ENCODE assay signal across 13 cellular contexts in the genomic region with DNA sequence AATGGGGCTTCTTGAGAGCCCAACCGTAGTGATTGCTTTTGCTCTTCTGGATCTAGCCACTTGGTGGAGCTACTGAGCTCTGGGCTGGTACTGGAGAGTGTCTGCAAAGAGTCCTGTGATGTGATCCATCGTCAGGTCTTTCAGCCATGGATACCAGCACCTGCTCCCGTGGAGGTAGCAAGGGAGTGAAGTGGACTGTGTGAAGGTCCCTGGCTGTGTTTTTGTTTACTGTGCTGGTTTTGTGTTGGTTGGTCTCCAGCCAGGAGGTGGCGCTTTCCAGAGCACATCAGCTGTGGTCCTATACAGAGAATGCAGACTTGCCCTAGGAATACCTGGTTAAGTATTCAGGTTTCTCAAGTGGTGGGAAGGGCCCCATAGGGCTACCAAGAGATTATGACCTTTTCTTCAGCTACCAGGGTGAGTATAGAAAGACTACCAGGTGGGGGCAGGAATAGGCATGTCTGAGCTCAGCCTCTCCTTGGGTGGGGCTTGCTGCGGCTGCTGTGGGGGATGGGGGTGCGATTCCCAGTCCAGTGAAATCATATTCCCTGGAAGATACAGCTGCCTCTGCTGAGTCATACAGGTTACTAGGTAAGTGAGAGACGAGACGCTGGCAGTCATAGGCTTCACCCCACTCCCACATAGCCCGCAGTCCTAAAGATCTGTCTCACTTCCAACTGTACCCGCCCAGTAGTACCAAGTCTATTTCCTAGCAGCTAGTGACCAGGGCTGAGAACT.
DNase-seq lines count a peak whose midpoint lies in the region; ATAC-seq and TF ChIP-seq lines count a peak whose summit lies in the region.
"Had no signal": no experiment of that assay in that cellular context is flagged by ENCODE, and none has a peak within 500 bp of the region (broad histone marks: within the 10 kb centered on the region; RNA-seq: fewer than 3 reads in every experiment).

No MANE protein-coding gene starts in this region.

- intact Hi-C loops in HCT116 (cut with micrococcal nuclease), result no loop called here

- no peaks in the 10 kb centered on the region for H3K9me2 ChIP-seq in HCT116 (ENCODE audit: insufficient read depth)

- no peak overlapping the region for H3K9ac ChIP-seq in HCT116 (ENCODE audit: low read length)

- H3K4me3 ChIP-seq in BJ (ENCODE audit: low read depth, low read length), result no peak overlapping the region
- no peak overlapping the region for H3K4me3 ChIP-seq in HCT116 (replicated peaks in 1 of 2; ENCODE audit: low read depth in 1 of 2, low read length in 2 of 2)
- no peak overlapping the region for H3K4me3 ChIP-seq in foreskin fibroblast (ENCODE audit: low read depth in 1 of 2, low read length in 2 of 2)
- H3K4me3 ChIP-seq: spleen had no signal

- no peak overlapping the region for H3K27ac Mint-ChIP-seq in effector memory CD8-positive, alpha-beta T cell
- H3K27ac Mint-ChIP-seq: CD14-positive monocyte, natural killer cell had no signal

- H3K4me2 ChIP-seq in HCT116 (ENCODE audit: low read length), result no peak overlapping the region

- H3K4me1 Mint-ChIP-seq in effector memory CD8-positive, alpha-beta T cell (ENCODE audit: low read depth in 2 of 2), result no peaks in the 10 kb centered on the region
- H3K4me1 Mint-ChIP-seq: CD14-positive monocyte, natural killer cell had no signal

- H3K4me1 ChIP-seq in HCT116 (ENCODE audit: control insufficient read depth in 1 of 2, insufficient read depth in 2 of 2, low read length in 2 of 2), result no peaks in the 10 kb centered on the region
- H3K4me1 ChIP-seq: spleen had no signal

- H3K36me3 ChIP-seq in BJ (ENCODE audit: control insufficient read depth, insufficient read depth, low read length) (no peaks in the 10 kb centered on the region), HCT116 (ENCODE audit: control insufficient read depth in 1 of 2, insufficient read depth in 2 of 2, low read length in 2 of 2) (no peaks in the 10 kb centered on the region)
- H3K36me3 ChIP-seq: spleen had no signal

- H3K9me3 Mint-ChIP-seq in effector memory CD8-positive, alpha-beta T cell, result peaks cover 15 to 28% of the 10 kb centered on the region in 2 donors

- RAD21 ChIA-PET in HCT116 (lab: Charles Lee; ENCODE audit: low non-redundant PET in 1 of 2, low total read pairs in 2 of 2, uncharacterized antibody in 2 of 2, unreplicated experiment in 2 of 2), result no interaction called here

- no peak overlapping the region for H3K27ac ChIP-seq in HCT116 (ENCODE audit: low read depth, low read length)
- H3K27ac ChIP-seq: spleen had no signal

- peak; percentile 32; the same call in 1 of the 2 replicates for TF ChIP-seq CTCF in BJ (IDR thresholded peaks at IDR 0.05; ENCODE audit: insufficient read depth, low read depth, low read length)
- TF ChIP-seq CTCF in HCT116 (IDR thresholded peaks at IDR 0.05 in 2 of 3, conservative IDR thresholded peaks at IDR 0.05 in 1 of 3; ENCODE audit: borderline replicate concordance in 1 of 3, insufficient read depth in 1 of 3, low read depth in 2 of 3, low read length in 2 of 3), result peak in 2 of 3 experiments; percentile 4 to 38; a peak in 3 of 6 replicates
- peak; percentile 30 for TF ChIP-seq CTCF in foreskin fibroblast (IDR thresholded peaks at IDR 0.05; ENCODE audit: low read depth, low read length)

- no peak for DNase-seq in BJ (ENCODE audit: low read depth)
- no peak for DNase-seq in HCT116 (ENCODE audit: low read depth, low spot score)
- peak; percentile 49 for DNase-seq in SK-MEL-5 (ENCODE audit: low read depth, low spot score)
- no peak for DNase-seq in foreskin fibroblast
- no peak for DNase-seq in effector memory CD8-positive, alpha-beta T cell
- DNase-seq: effector memory CD4-positive, alpha-beta T cell; KG1; natural killer cell; spleen had no signal

- H3K27me3 ChIP-seq in BJ (ENCODE audit: control insufficient read depth, insufficient read depth, low read length) (no peaks in the 10 kb centered on the region), HCT116 (ENCODE audit: insufficient read depth, low read length) (no peaks in the 10 kb centered on the region)
- H3K27me3 ChIP-seq: spleen had no signal

- H3K79me2 ChIP-seq in HCT116 (ENCODE audit: insufficient read depth, low read length), result no peaks in the 10 kb centered on the region

- H4K20me1 ChIP-seq in HCT116 (ENCODE audit: insufficient read depth), result no peaks in the 10 kb centered on the region

- no peak for ATAC-seq in HCT116
- ATAC-seq in effector memory CD8-positive, alpha-beta T cell (replicated peaks), result no peak
- ATAC-seq in HG03378 (IDR thresholded peaks at IDR 0.05; ENCODE audit: unreplicated experiment), result no peak
- no peak for ATAC-seq in GM18520 (IDR thresholded peaks at IDR 0.05; ENCODE audit: unreplicated experiment)
- ATAC-seq in activated CD4-positive, CD25-positive, alpha-beta regulatory T cell treated with anti-CD3 and anti-CD28 coated beads, Interleukin-2, amount 50 U/mL, for 24 hours, result no peak
- ATAC-seq: natural killer cell had no signal

- POLR2A ChIA-PET in BJ (lab: Charles Lee) (no interaction called here), HCT116 (lab: Charles Lee) (no interaction called here)

- H3K9me3 ChIP-seq in HCT116 (ENCODE audit: control insufficient read depth in 1 of 2, insufficient read depth in 1 of 2, low read depth in 1 of 2, low read length in 2 of 2), result peaks cover 0 to 14% of the 10 kb centered on the region in 2 experiments; a peak in 3 of 4 replicates

- TF ChIP-seq POLR2A in HCT116 (IDR thresholded peaks at IDR 0.05; ENCODE audit: borderline replicate concordance, extremely low read depth, insufficient read depth, insufficient read length), result no peak

- BruUV-seq in HCT116 (replicated peaks; lab: Mats Ljungman, UMichigan), result no TSS peak

- H3K27me3 Mint-ChIP-seq in effector memory CD8-positive, alpha-beta T cell, result no peaks in the 10 kb centered on the region

- no peak for TF ChIP-seq RAD21 in HCT116 (IDR thresholded peaks at IDR 0.05; ENCODE audit: low read depth)

- no peak overlapping the region for H2AFZ ChIP-seq in HCT116 (ENCODE audit: low read depth, low read length, poor library complexity, severe bottlenecking)

- in situ Hi-C loops in SK-MEL-5 (cut with HindIII; ENCODE audit: low pct_unique_long_range_greater_than_20kb, low sequenced_read_pairs), result no loop called here

- CTCF ChIA-PET in BJ (lab: Yijun Ruan, JAX) (interaction anchor here (0.7 to 1.2 kb wide), 4 partner anchors 15 to 505 kb away, joined by 3 read pairs; no protein-coding TSS in a partner anchor), HCT116 (lab: Charles Lee) (no interaction called here)

- no peaks in the 10 kb centered on the region for H3K36me3 Mint-ChIP-seq in effector memory CD8-positive, alpha-beta T cell (ENCODE audit: insufficient read depth)
- H3K36me3 Mint-ChIP-seq: CD14-positive monocyte had no signal

- H3K4me3 Mint-ChIP-seq in effector memory CD8-positive, alpha-beta T cell, result no peak overlapping the region
- H3K4me3 Mint-ChIP-seq: natural killer cell had no signal

TF ChIP-seq in HCT116, 20 proteins besides CTCF, POLR2A, EP300 and RAD21 (continues in another document):
- TF ChIP-seq ELF1 (IDR thresholded peaks at IDR 0.05; ENCODE audit: borderline replicate concordance, low read depth), result no peak
- no peak for TF ChIP-seq EZH2phosphoT487 (IDR thresholded peaks at IDR 0.05; ENCODE audit: borderline replicate concordance)
- TF ChIP-seq, protein P1, sequence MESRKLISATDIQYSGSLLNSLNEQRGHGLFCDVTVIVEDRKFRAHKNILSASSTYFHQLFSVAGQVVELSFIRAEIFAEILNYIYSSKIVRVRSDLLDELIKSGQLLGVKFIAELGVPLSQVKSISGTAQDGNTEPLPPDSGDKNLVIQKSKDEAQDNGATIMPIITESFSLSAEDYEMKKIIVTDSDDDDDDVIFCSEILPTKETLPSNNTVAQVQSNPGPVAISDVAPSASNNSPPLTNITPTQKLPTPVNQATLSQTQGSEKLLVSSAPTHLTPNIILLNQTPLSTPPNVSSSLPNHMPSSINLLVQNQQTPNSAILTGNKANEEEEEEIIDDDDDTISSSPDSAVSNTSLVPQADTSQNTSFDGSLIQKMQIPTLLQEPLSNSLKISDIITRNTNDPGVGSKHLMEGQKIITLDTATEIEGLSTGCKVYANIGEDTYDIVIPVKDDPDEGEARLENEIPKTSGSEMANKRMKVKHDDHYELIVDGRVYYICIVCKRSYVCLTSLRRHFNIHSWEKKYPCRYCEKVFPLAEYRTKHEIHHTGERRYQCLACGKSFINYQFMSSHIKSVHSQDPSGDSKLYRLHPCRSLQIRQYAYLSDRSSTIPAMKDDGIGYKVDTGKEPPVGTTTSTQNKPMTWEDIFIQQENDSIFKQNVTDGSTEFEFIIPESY (IDR thresholded peaks at IDR 0.05; ENCODE audit: extremely low read depth, insufficient replicate concordance, low read length), result no peak
- no peak for TF ChIP-seq SRF (IDR thresholded peaks at IDR 0.05; ENCODE audit: low read depth)
- TF ChIP-seq SP1 (IDR thresholded peaks at IDR 0.05; ENCODE audit: low read depth), result no peak
- TF ChIP-seq ZFX (IDR thresholded peaks at IDR 0.05), result no peak
- TF ChIP-seq POLR2AphosphoS5 (IDR thresholded peaks at IDR 0.05; ENCODE audit: low read depth, low read length), result no peak
- TF ChIP-seq EGR1 (IDR thresholded peaks at IDR 0.05; ENCODE audit: low read depth), result no peak
- no peak for TF ChIP-seq SIN3A (IDR thresholded peaks at IDR 0.05; ENCODE audit: low read depth)
- no peak for TF ChIP-seq EZH2 (IDR thresholded peaks at IDR 0.05)
- TF ChIP-seq ZNF274 (IDR thresholded peaks at IDR 0.05; ENCODE audit: low read depth, low read length), result no peak
- TF ChIP-seq JUND (IDR thresholded peaks at IDR 0.05), result no peak
